22 cellular contexts compared by ENCODE assay signal in genomic region chr6:64250126-64250525, GRCh38.
A peak's percentile ranks its signal among the peaks of the same experiment; 100 is the strongest.
DNase-seq lines count a peak whose midpoint lies in the region; ATAC-seq and TF ChIP-seq lines count a peak whose summit lies in the region.
"Had no signal": no experiment of that assay in that cellular context is flagged by ENCODE, and none has a peak within 500 bp of the region (broad histone marks: within the 10 kb centered on the region; RNA-seq: fewer than 3 reads in every experiment).

No MANE protein-coding gene starts in this region.

- H3K36me3 ChIP-seq in BJ (ENCODE audit: control insufficient read depth, insufficient read depth, low read length) (no peaks in the 10 kb centered on the region), kidney epithelial cell (ENCODE audit: control insufficient read depth, insufficient read depth, low read length) (no peaks in the 10 kb centered on the region)
- H3K36me3 ChIP-seq: gastrocnemius medialis, ovary, uterus had no signal

- ATAC-seq in left colon = no peak
- ATAC-seq: gastrocnemius medialis, GM12878, sciatic nerve had no signal

- CTCF ChIA-PET in BJ (lab: Yijun Ruan, JAX) = no interaction called here

- H3K27ac Mint-ChIP-seq in HFFc6 = no peak overlapping the region
- H3K27ac Mint-ChIP-seq: CD14-positive monocyte, naive B cell had no signal

- DNase-seq in BJ (ENCODE audit: low read depth) (peak; percentile 6), HFFc6 (no peak), cardiac fibroblast (ENCODE audit: low read depth in 2 of 2) (no peak), kidney epithelial cell (ENCODE audit: low read depth) (no peak), NCI-H2196 (lab: John Stamatoyannopoulos, UW; ENCODE audit: unreplicated experiment) (no peak), NCI-H510A (lab: John Stamatoyannopoulos, UW) (no peak), middle frontal gyrus (ENCODE audit: extremely low spot score, low spot score) (no peak), left colon (no peak)
- DNase-seq: activated CD4-positive, alpha-beta T cell treated with anti-CD3 and anti-CD28 coated beads for 4 hours; activated naive CD4-positive, alpha-beta T cell treated with anti-CD3 and anti-CD28 coated beads, Interleukin-2, amount 50 U/mL, for 16 hours; gastrocnemius medialis; GF-D8; kidney; naive B cell; NCI-H2107; NCI-H524 treated with DMSO at 0.1 percent for 48 hours; ovary; substantia nigra; uterus had no signal

- H3K4me3 Mint-ChIP-seq in HFFc6 = no peak overlapping the region
- H3K4me3 Mint-ChIP-seq: CD14-positive monocyte, naive B cell had no signal

- no peak overlapping the region for H3K4me3 ChIP-seq in BJ (ENCODE audit: low read depth, low read length)
- H3K4me3 ChIP-seq in cardiac fibroblast (replicated peaks in 1 of 2; ENCODE audit: low read depth in 2 of 2, low read length in 2 of 2) = no peak overlapping the region
- H3K4me3 ChIP-seq in kidney epithelial cell (ENCODE audit: low read depth, low read length) = no peak overlapping the region
- H3K4me3 ChIP-seq: gastrocnemius medialis, GM12878, ovary, uterus had no signal

- H3K36me3 Mint-ChIP-seq in HFFc6 (ENCODE audit: low read depth) = no peaks in the 10 kb centered on the region
- H3K36me3 Mint-ChIP-seq: CD14-positive monocyte, naive B cell had no signal

- no peaks in the 10 kb centered on the region for H3K27me3 Mint-ChIP-seq in HFFc6 (ENCODE audit: insufficient read depth)
- H3K27me3 Mint-ChIP-seq: naive B cell had no signal

- POLR2A ChIA-PET in BJ (lab: Charles Lee) = no interaction called here

- H3K9me3 Mint-ChIP-seq in HFFc6 = peaks cover 36% of the 10 kb centered on the region

- H3K27me3 ChIP-seq in BJ (ENCODE audit: control insufficient read depth, insufficient read depth, low read length) (no peaks in the 10 kb centered on the region), kidney epithelial cell (ENCODE audit: control insufficient read depth, insufficient read depth, low read length) (no peaks in the 10 kb centered on the region)
- H3K27me3 ChIP-seq: gastrocnemius medialis, ovary, uterus had no signal

- TF ChIP-seq CTCF in BJ (IDR thresholded peaks at IDR 0.05; ENCODE audit: insufficient read depth, low read depth, low read length) (no peak), HFFc6 (IDR thresholded peaks at IDR 0.05) (peak; percentile 28; the same call in 1 of the 2 replicates), cardiac fibroblast (IDR thresholded peaks at IDR 0.05; ENCODE audit: low read depth, low read length) (peak; percentile 13), kidney epithelial cell (IDR thresholded peaks at IDR 0.05; ENCODE audit: insufficient read depth, low read length, poor library complexity, severe bottlenecking) (peak; percentile 18)

- intact Hi-C loops in left colon (cut with DNase I, micrococcal nuclease) = no loop called here

- no peaks in the 10 kb centered on the region for H3K4me1 Mint-ChIP-seq in HFFc6 (ENCODE audit: low read depth)
- H3K4me1 Mint-ChIP-seq: CD14-positive monocyte, naive B cell had no signal
